In genomic region chr17:43483674-43484551, GRCh38 we compare ENCODE assay signal across 8 cellular contexts. TPM values are rescaled to one million over a fixed set of nuclear protein-coding genes. Genes with fewer than 3 reads are reported as not detected.
DNase-seq lines count a peak whose midpoint lies in the region; ATAC-seq, FAIRE-seq and TF ChIP-seq lines count a peak whose summit lies in the region.

Gene DHX8, plus strand, starts transcription at chr17:43483975. Its CDS starts 63 bp downstream, at chr17:43484038.

- H3K4me1 ChIP-seq in keratinocyte (ENCODE audit: control insufficient read depth, extremely low read depth, insufficient read depth, low read length), result peaks cover 13% of the 10 kb centered on the region

- H3K27me3 ChIP-seq in keratinocyte (ENCODE audit: control insufficient read depth, extremely low read depth, insufficient read depth, low read length), result no peaks in the 10 kb centered on the region

- peak within 1 kb of the TSS; percentile 96 for H2AFZ ChIP-seq in keratinocyte (ENCODE audit: control insufficient read depth, low read length)

- dilution Hi-C loops in keratinocyte (cut with MboI; ENCODE audit: extremely low pct_ligation_motif_present, low sequenced_read_pairs), result no loop called here

- H4K20me1 ChIP-seq in keratinocyte (ENCODE audit: control insufficient read depth, extremely low read depth, insufficient read depth, low read length), result no peaks in the 10 kb centered on the region

- peak; percentile 92 for FAIRE-seq in keratinocyte (lab: Jason Lieb, UNC)

- peak within 1 kb of the TSS; percentile 86 for H3K9ac ChIP-seq in keratinocyte (ENCODE audit: control insufficient read depth, extremely low read depth, insufficient read depth, low read length)

- H3K4me2 ChIP-seq in keratinocyte (ENCODE audit: control insufficient read depth, extremely low read depth, insufficient read depth, low read depth, low read length), result peak within 1 kb of the TSS; percentile 82

- peak; percentile 95 for DNase-seq in AG20443 (ENCODE audit: low spot score)
- DNase-seq in NCI-H446 treated with DMSO at 0.1 percent for 48 hours (lab: John Stamatoyannopoulos, UW), result peak; percentile 98
- peak; percentile 99 for DNase-seq in activated CD4-positive, CD25-positive, alpha-beta regulatory T cell treated with anti-CD3 and anti-CD28 coated beads, Interleukin-2, amount 50 U/mL, for 72 hours
- peak; percentile 96 for DNase-seq in cerebellum (ENCODE audit: low spot score)
- peak; percentile 94 for DNase-seq in keratinocyte (ENCODE audit: low read depth, low spot score)
- peak; percentile 98 for DNase-seq in stimulated activated CD4-positive, alpha-beta T cell treated with anti-CD3 and anti-CD28 coated beads, Interleukin-15, amount 100 ng/mL, for 24 hours

- peaks cover 48% of the 10 kb centered on the region for H3K79me2 ChIP-seq in keratinocyte (ENCODE audit: control insufficient read depth, insufficient read depth, low read length)

- peak within 1 kb of the TSS; percentile 68 to 97 (median 86) for H3K4me3 ChIP-seq in keratinocyte (ENCODE audit: control insufficient read depth in 2 of 3, extremely low read depth in 1 of 3, insufficient read depth in 2 of 3, low read depth in 1 of 3, low read length in 3 of 3)

- peak; percentile 100 for TF ChIP-seq CTCF in keratinocyte (optimal IDR thresholded peaks at IDR 0.05 in 1 of 3, IDR thresholded peaks at IDR 0.05 in 1 of 3, conservative IDR thresholded peaks at IDR 0.05 in 1 of 3; ENCODE audit: extremely low read depth in 1 of 3, insufficient read depth in 2 of 3, low read length in 3 of 3)

- ATAC-seq in GM19025 (IDR thresholded peaks at IDR 0.05; ENCODE audit: low read depth, unreplicated experiment) (peak; percentile 94), HG03354 (IDR thresholded peaks at IDR 0.05; ENCODE audit: poor library complexity, severe bottlenecking, unreplicated experiment) (peak; percentile 96)

- no peaks in the 10 kb centered on the region for H3K9me1 ChIP-seq in keratinocyte (ENCODE audit: control insufficient read depth, extremely low read depth, insufficient read depth, low read length)

- peak within 1 kb of the TSS; percentile 90 for H3K27ac ChIP-seq in keratinocyte (ENCODE audit: control insufficient read depth, insufficient read depth, low read length)

- no peaks in the 10 kb centered on the region for H3K9me3 ChIP-seq in keratinocyte (ENCODE audit: control insufficient read depth, low read depth, low read length)

- no peaks in the 10 kb centered on the region for H3K36me3 ChIP-seq in keratinocyte (ENCODE audit: control insufficient read depth in 2 of 2, extremely low read depth in 1 of 2, insufficient read depth in 2 of 2, low read length in 2 of 2)

RNA-seq across cellular contexts. Expression of gene DHX8, which starts in this region (rescaled TPM):
- total RNA-seq in cerebellum, result 28.9 TPM
- 25.2 to 32.4 TPM (median 30.1 TPM) in 3 replicates for polyA plus RNA-seq in keratinocyte
- polyA plus RNA-seq in keratinocyte (2011; ENCODE audit: low read depth), result 43.2 TPM
- 21.2 and 25.9 TPM in 2 replicates for polyA plus RNA-seq in keratinocyte (2011; cell fraction: cytosol; rRNA removed)
- polyA plus RNA-seq in keratinocyte (2011; cell fraction: nucleus; rRNA removed), result 50.0 and 52.1 TPM in 2 replicates
- polyA plus RNA-seq in keratinocyte (2012; ENCODE audit: low replicate concordance), result 21.6 and 30.5 TPM in 2 replicates
- 33.1 to 75.5 TPM (median 60.5 TPM) in 3 replicates for polyA minus RNA-seq in keratinocyte
- polyA minus RNA-seq in keratinocyte (2011; cell fraction: cytosol; rRNA and poly(A)+ RNA removed), result 24.9 TPM
- 40.2 and 54.8 TPM in 2 replicates for polyA minus RNA-seq in keratinocyte (2011; cell fraction: nucleus; rRNA and poly(A)+ RNA removed)

Comparison
In these comparisons a context has a peak if more than half of its experiments do, and no peak if none do; other contexts are left out.
1. Peak in every context shown above with its lines: DNase-seq, ATAC-seq, H3K4me3 ChIP-seq and H3K27ac ChIP-seq.